9 cellular contexts compared by ENCODE assay signal in genomic region chr20:48831702-48832422, GRCh38. TPM values are rescaled to one million over a fixed set of nuclear protein-coding genes. Genes with fewer than 3 reads are reported as not detected.
DNase-seq lines count a peak whose midpoint lies in the region; TF ChIP-seq lines count a peak whose summit lies in the region.
"Had no signal": no experiment of that assay in that cellular context is flagged by ENCODE, and none has a peak within 500 bp of the region (broad histone marks: within the 10 kb centered on the region; RNA-seq: fewer than 3 reads in every experiment).

No MANE protein-coding gene starts in this region.

- no peak for TF ChIP-seq EP300 in sigmoid colon (IDR thresholded peaks at IDR 0.05)

- H3K4me3 ChIP-seq in fibroblast of the aortic adventitia (ENCODE audit: low read depth, low read length): no peak overlapping the region
- no peak overlapping the region for H3K4me3 ChIP-seq in sigmoid colon

- H3K36me3 ChIP-seq in sigmoid colon: no peaks in the 10 kb centered on the region

- TF ChIP-seq CTCF in fibroblast of the aortic adventitia (IDR thresholded peaks at IDR 0.05; ENCODE audit: insufficient read depth, low read length) (no peak), sigmoid colon (IDR thresholded peaks at IDR 0.05) (no peak)

- TF ChIP-seq POLR2A in sigmoid colon (IDR thresholded peaks at IDR 0.05): no peak

- H3K9me3 ChIP-seq in sigmoid colon: no peaks in the 10 kb centered on the region

- intact Hi-C loops in sigmoid colon (cut with DNase I): no loop called here

- peak overlapping the region; percentile 9 to 46 (median 27) for H3K27ac ChIP-seq in sigmoid colon

- WGBS in sigmoid colon, 2 donors: 30 to 31% methylated on average over 7 of the region's 7 CpGs

- peaks cover 0 to 26% (median 14%) of the 10 kb centered on the region in 3 donors for H3K27me3 ChIP-seq in sigmoid colon

- DNase-seq in GF-D8 (lab: John Stamatoyannopoulos, UW): peak; percentile 32
- peak; percentile 77 for DNase-seq in RPMI7951 (ENCODE audit: low read depth)
- peak; percentile 73 for DNase-seq in fibroblast of the aortic adventitia (ENCODE audit: low read depth)
- DNase-seq in sigmoid colon: peak; percentile 75
- DNase-seq in cerebellar cortex (ENCODE audit: low spot score): no peak
- DNase-seq in NCI-H526 treated with DMSO at 0.1 percent for 48 hours (lab: John Stamatoyannopoulos, UW): no peak
- no peak for DNase-seq in activated effector memory CD4-positive, alpha-beta T cell treated with anti-CD3 and anti-CD28 coated beads, Interleukin-2, amount 50 U/mL, for 16 hours
- DNase-seq in DMS114 treated with DMSO at 0.1 percent for 48 hours (lab: John Stamatoyannopoulos, UW; ENCODE audit: unreplicated experiment): no peak
- DNase-seq: activated T-cell treated with anti-CD3 and anti-CD28 coated beads, Interleukin-2, amount 50 U/mL, for 24 hours had no signal

- peaks cover 0 to 24% (median 17%) of the 10 kb centered on the region in 4 donors for H3K4me1 ChIP-seq in sigmoid colon

RNA-seq across cellular contexts. Expression of gene PREX1, which starts 4.1 kb away (rescaled TPM):
- total RNA-seq in RPMI7951 (2014; rRNA removed; shearing (Covaris generic)): 1.2 and 1.3 TPM in 2 replicates
- total RNA-seq in fibroblast of the aortic adventitia (ENCODE audit: low replicate concordance) (3.5 and 13.0 TPM in 2 replicates), sigmoid colon (10 to 100 TPM; 12.8 to 21.0 (median 17.3) TPM)
- polyA plus RNA-seq in sigmoid colon: 10 to 100 TPM in 1 of 3 donors, 1 to 10 TPM in 2; 5.4 to 22.9 (median 6.7) TPM

Comparison
In these comparisons a context has a peak if more than half of its experiments do, and no peak if none do; other contexts are left out.
1. DNase-seq: peak in GF-D8 (single experiment), RPMI7951 (single experiment), fibroblast of the aortic adventitia (single experiment) and sigmoid colon (single experiment); none in cerebellar cortex (single experiment), NCI-H526 treated with DMSO at 0.1 percent for 48 hours (single experiment), activated effector memory CD4-positive, alpha-beta T cell treated with anti-CD3 and anti-CD28 coated beads, Interleukin-2, amount 50 U/mL, for 16 hours (single experiment) and DMS114 treated with DMSO at 0.1 percent for 48 hours (single experiment).